Comparison of ENCODE assay signal across 29 cellular contexts in the genomic region with DNA sequence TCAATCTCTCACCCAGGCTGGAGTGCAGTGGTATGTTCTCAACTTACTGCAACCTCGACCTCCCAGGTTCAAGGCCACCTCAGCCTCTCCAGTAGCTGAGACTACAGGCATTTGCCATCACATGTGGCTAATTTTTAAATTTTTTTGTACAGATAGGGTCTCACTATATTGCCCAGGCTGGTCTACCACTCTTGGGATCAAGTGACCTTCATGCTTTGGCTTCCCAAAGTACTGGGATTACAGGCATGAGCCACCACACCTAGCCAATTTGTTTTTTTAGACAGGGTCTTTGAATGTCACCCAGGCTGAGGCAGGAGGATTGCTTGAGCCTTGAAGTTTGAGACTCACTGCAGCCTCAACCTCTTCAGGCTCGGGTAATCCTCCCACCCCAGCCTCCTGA. TPM values are rescaled to one million over a fixed set of nuclear protein-coding genes. Genes with fewer than 3 reads are reported as not detected.
"Had no signal": no experiment of that assay in that cellular context is flagged by ENCODE, and none has a peak within 500 bp of the region (broad histone marks: within the 10 kb centered on the region; RNA-seq: fewer than 3 reads in every experiment).

No MANE protein-coding gene starts in this region.

- H3K4me1 ChIP-seq: suprapubic skin, testis, thyroid gland, tibial artery, tibial nerve, transverse colon, upper lobe of left lung, upper lobe of right lung, uterus had no signal

- DNase-seq: stimulated activated CD4-positive, alpha-beta T cell treated with anti-CD3 and anti-CD28 coated beads, Interleukin-2, amount 100 ng/mL, for 48 hours; stimulated activated CD4-positive, alpha-beta T cell treated with anti-CD3 and anti-CD28 coated beads, Interleukin-4, amount 100 ng/mL, for 1 hour; stimulated activated CD4-positive, alpha-beta T cell treated with anti-CD3 and anti-CD28 coated beads, Interleukin-4, amount 100 ng/mL, for 24 hours; stimulated activated CD4-positive, alpha-beta T cell treated with anti-CD3 and anti-CD28 coated beads, Interleukin-4, amount 100 ng/mL, for 4 hours; stimulated activated CD8-positive, alpha-beta memory T cell treated with anti-CD3 and anti-CD28 coated beads, Interleukin-4, amount 100 ng/mL, for 48 hours; stimulated activated naive B cell treated with anti-CD40 and anti-IgM and Interleukin-4, amounts not matched to agents 10 μg/mL and 1 μg/mL and 100 μg/mL, for 72 hours; stimulated activated naive CD4-positive, alpha-beta T cell; stimulated activated naive CD4-positive, alpha-beta T cell treated with Interleukin-2 at 50 U/mL for 16 hours; stimulated activated naive CD8-positive, alpha-beta T cell treated with anti-CD3 and anti-CD28 coated beads, Interleukin-15, amount 100 ng/mL, for 72 hours; stimulated activated naive CD8-positive, alpha-beta T cell treated with anti-CD3 and anti-CD28 coated beads, Interleukin-15, Interleukin-2, amounts not matched to agents 100 U/mL and 50 U/mL, for 24 hours; stomach; substantia nigra; testis; thyroid gland; tibial artery; transverse colon; trophoblast cell; upper lobe of left lung; upper lobe of right lung; uterus had no signal

- H3K9me3 ChIP-seq: suprapubic skin, testis, thoracic aorta, thyroid gland, tibial artery, transverse colon, upper lobe of right lung, uterus, vagina had no signal

- H3K36me3 ChIP-seq: stomach, suprapubic skin, thoracic aorta, thyroid gland, tibial artery, tibial nerve, transverse colon, upper lobe of left lung, upper lobe of right lung, uterus, vagina had no signal

- ATAC-seq: stimulated activated effector memory CD8-positive, alpha-beta T cell treated with anti-CD3 and anti-CD28 coated beads, Interleukin-12 subunit alpha, Interleukin-12 subunit beta, amount 100 ng/mL, for 72 hours; stimulated activated memory B cell treated with anti-CD40 and anti-IgM and Interleukin-4, amounts not matched to agents 10 μg/mL and 1 μg/mL and 100 μg/mL, for 72 hours; stimulated activated naive B cell treated with anti-CD40 and anti-IgM and Interleukin-4, amounts not matched to agents 10 μg/mL and 1 μg/mL and 100 μg/mL, for 72 hours; stimulated activated naive CD8-positive, alpha-beta T cell treated with anti-CD3 and anti-CD28 coated beads, Interleukin-15, amount 100 ng/mL, for 72 hours; stimulated activated naive CD8-positive, alpha-beta T cell treated with anti-CD3 and anti-CD28 coated beads, Interleukin-15, Interleukin-2, amounts not matched to agents 100 U/mL and 50 U/mL, for 24 hours; upper lobe of right lung had no signal

- FAIRE-seq: urothelium cell line had no signal

- H3K27me3 ChIP-seq: stomach, suprapubic skin, testis, thyroid gland, tibial artery, tibial nerve, transverse colon, upper lobe of left lung, upper lobe of right lung, uterus, vagina had no signal

- H3K27ac ChIP-seq: stomach, suprapubic skin, testis, thoracic aorta, thyroid gland, tibial artery, tibial nerve, transverse colon, upper lobe of left lung, upper lobe of right lung, uterus, vagina had no signal

- H3K4me3 ChIP-seq: stomach, suprapubic skin, testis, thoracic aorta, thyroid gland, tibial artery, tibial nerve, transverse colon, upper lobe of left lung, upper lobe of right lung, uterus, vagina had no signal

RNA-seq across cellular contexts. Expression of a gene that starts 19.0 kb away (rescaled TPM):
- total RNA-seq: subcutaneous adipose tissue, temporal lobe, vagina had no signal
